Comparison of ENCODE assay signal across 8 cellular contexts in the genomic region with DNA sequence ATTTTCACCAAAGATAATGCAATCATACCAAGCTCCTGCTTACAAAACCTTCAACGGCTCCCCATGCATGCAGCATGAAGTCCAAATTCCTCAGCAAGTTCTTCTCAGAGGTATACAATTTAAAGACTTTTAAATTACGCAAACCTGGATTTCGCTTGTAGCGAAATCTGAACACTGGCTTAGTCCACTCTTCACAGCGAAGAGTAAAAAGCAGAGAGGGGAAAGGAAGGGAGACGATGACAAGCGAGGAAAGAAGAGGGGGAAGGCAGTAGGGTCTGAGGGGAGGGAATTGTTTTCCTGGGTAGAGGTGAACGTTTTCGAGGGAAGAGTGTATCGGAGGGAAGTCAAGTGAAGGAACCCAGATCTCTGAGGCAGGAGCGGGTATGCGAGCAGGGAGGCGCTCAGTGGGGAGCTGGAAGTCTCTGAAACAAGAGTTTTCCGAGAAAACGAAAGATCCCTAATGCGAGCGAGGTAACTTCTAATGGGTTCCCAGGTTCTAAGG. TPM values are rescaled to one million over a fixed set of nuclear protein-coding genes. Genes with fewer than 3 reads are reported as not detected.
DNase-seq lines count a peak whose midpoint lies in the region; ATAC-seq and TF ChIP-seq lines count a peak whose summit lies in the region.

No MANE protein-coding gene starts in this region.

- H3K9me3 Mint-ChIP-seq in CD4-positive, alpha-beta T cell, result no peaks in the 10 kb centered on the region

- DNase-seq in GM12864 (ENCODE audit: low read depth) (no peak), RWPE2 (ENCODE audit: low spot score) (no peak), glomerular visceral epithelial cell (ENCODE audit: extremely low spot score) (peak; percentile 32), sigmoid colon (no peak), T-helper 17 cell (no peak)
- DNase-seq in CD4-positive, alpha-beta T cell, result no peak

- no peak for TF ChIP-seq CTCF in GM12864 (IDR thresholded peaks at IDR 0.05; ENCODE audit: low read depth, low read length, missing control alignments)
- no peak for TF ChIP-seq CTCF in RWPE2 (IDR thresholded peaks at IDR 0.05; ENCODE audit: poor library complexity, severe bottlenecking)
- no peak for TF ChIP-seq CTCF in sigmoid colon (IDR thresholded peaks at IDR 0.05)
- TF ChIP-seq CTCF in CD4-positive, alpha-beta T cell (IDR thresholded peaks at IDR 0.05), result no peak

- H3K36me3 ChIP-seq in RWPE2 (ENCODE audit: low read depth) (no peaks in the 10 kb centered on the region), sigmoid colon (no peaks in the 10 kb centered on the region)

- no peak overlapping the region for H3K4me3 Mint-ChIP-seq in CD4-positive, alpha-beta T cell
- H3K4me3 Mint-ChIP-seq in T-helper 17 cell, result no peak overlapping the region

- H3K4me1 ChIP-seq in RWPE2 (ENCODE audit: insufficient read depth, poor library complexity, severe bottlenecking), result no peaks in the 10 kb centered on the region
- peaks cover 0 to 13% (median 10%) of the 10 kb centered on the region in 4 donors for H3K4me1 ChIP-seq in sigmoid colon

- H3K27me3 Mint-ChIP-seq in CD4-positive, alpha-beta T cell, result no peaks in the 10 kb centered on the region
- no peaks in the 10 kb centered on the region for H3K27me3 Mint-ChIP-seq in T-helper 17 cell

- no peaks in the 10 kb centered on the region for H3K36me3 Mint-ChIP-seq in CD4-positive, alpha-beta T cell (ENCODE audit: low read depth)
- H3K36me3 Mint-ChIP-seq in T-helper 17 cell (ENCODE audit: low read depth), result peaks cover 3% of the 10 kb centered on the region

- peak overlapping the region; percentile 53 for H3K4me3 ChIP-seq in GM12864 (ENCODE audit: low read depth, low read length)
- peak overlapping the region; percentile 61 for H3K4me3 ChIP-seq in RWPE2 (ENCODE audit: severe bottlenecking)
- H3K4me3 ChIP-seq in sigmoid colon, result peak overlapping the region; percentile 84 to 95 (median 90)

- WGBS in sigmoid colon, 2 donors, result 0 to 2% methylated on average over 17 of the region's 17 CpGs

- no peak for TF ChIP-seq POLR2A in sigmoid colon (IDR thresholded peaks at IDR 0.05)

- H3K27ac ChIP-seq in RWPE2 (ENCODE audit: poor library complexity, severe bottlenecking), result peak overlapping the region; percentile 7
- peak overlapping the region; percentile 85 to 89 (median 87) for H3K27ac ChIP-seq in sigmoid colon
- H3K27ac ChIP-seq in CD4-positive, alpha-beta T cell (ENCODE audit: low read depth, low read length), result no peak overlapping the region

- intact Hi-C loops in sigmoid colon (cut with DNase I), result loop anchor here (2.0 to 10.0 kb wide), 4 partner anchors 148 to 685 kb away; a partner anchor contains a TSS
- intact Hi-C loops in CD4-positive, alpha-beta T cell (cut with DNase I, micrococcal nuclease), result loop anchor here (2.0 to 10.0 kb wide), 7 partner anchors 61 to 858 kb away; a partner anchor contains a TSS

- POLR2A ChIA-PET in CD4-positive, alpha-beta T cell (lab: Charles Lee), result interaction anchor here (1.0 to 6.2 kb wide), 12 partner anchors 10 to 769 kb away, joined by 3 to 76 read pairs (median 12); a partner anchor contains a TSS

- no peak for TF ChIP-seq EP300 in sigmoid colon (IDR thresholded peaks at IDR 0.05)

- H3K27ac Mint-ChIP-seq in CD4-positive, alpha-beta T cell, result no peak overlapping the region
- H3K27ac Mint-ChIP-seq in T-helper 17 cell, result no peak overlapping the region

- ATAC-seq in RWPE2 (ENCODE audit: low read depth) (no peak), GM19397 (IDR thresholded peaks at IDR 0.05; ENCODE audit: unreplicated experiment) (no peak), GM21390 (IDR thresholded peaks at IDR 0.05; ENCODE audit: unreplicated experiment) (no peak), T-helper 17 cell (no peak)
- ATAC-seq in CD4-positive, alpha-beta T cell (ENCODE audit: poor library complexity), result no peak

- H3K27me3 ChIP-seq in RWPE2 (ENCODE audit: insufficient read depth, poor library complexity, severe bottlenecking) (no peaks in the 10 kb centered on the region), sigmoid colon (no peaks in the 10 kb centered on the region)
- H3K27me3 ChIP-seq in CD4-positive, alpha-beta T cell (ENCODE audit: control insufficient read depth, insufficient read depth, low read length), result no peaks in the 10 kb centered on the region

- H3K4me1 Mint-ChIP-seq in CD4-positive, alpha-beta T cell (ENCODE audit: low read depth), result peaks cover 5% of the 10 kb centered on the region
- H3K4me1 Mint-ChIP-seq in T-helper 17 cell, result peaks cover 20% of the 10 kb centered on the region

- H3K9me3 ChIP-seq in RWPE2 (ENCODE audit: severe bottlenecking) (no peaks in the 10 kb centered on the region), sigmoid colon (no peaks in the 10 kb centered on the region), T-helper 17 cell (ENCODE audit: control insufficient read depth, low read length, poor library complexity, severe bottlenecking) (no peaks in the 10 kb centered on the region)
- H3K9me3 ChIP-seq in CD4-positive, alpha-beta T cell (ENCODE audit: control insufficient read depth, low read length), result no peaks in the 10 kb centered on the region

- CTCF ChIA-PET in CD4-positive, alpha-beta T cell (lab: Charles Lee), result interaction anchor here (1.0 to 3.3 kb wide), 5 partner anchors 61 to 282 kb away, joined by 3 to 16 read pairs (median 4); a partner anchor contains a TSS

RNA-seq across cellular contexts. Expression of a gene that starts 0.8 kb away (rescaled TPM):
- total RNA-seq in sigmoid colon, result 1 to 10 TPM; 4.3 to 7.8 (median 7.0) TPM
- polyA plus RNA-seq in sigmoid colon, result 1 to 10 TPM; 5.8 to 9.2 (median 7.8) TPM
- total RNA-seq in CD4-positive, alpha-beta T cell, result 1 to 10 TPM; 2.8 to 3.4 TPM
- total RNA-seq in T-helper 17 cell, result 1 to 10 TPM; 4.9 to 6.5 TPM

RNA-seq across cellular contexts. Expression of a gene that starts 9.7 kb away (rescaled TPM):
- 1 to 10 TPM in 1 of 4 donors, under 1 TPM in 3; 0.27 to 1.1 (median 0.77) TPM for total RNA-seq in sigmoid colon
- polyA plus RNA-seq in sigmoid colon, result 1 to 10 TPM in 1 of 3 donors, under 1 TPM in 1, not detected in 1; 0.69 to 3.4 TPM
- under 1 TPM; 0.42 to 0.58 TPM for total RNA-seq in CD4-positive, alpha-beta T cell
- under 1 TPM; 0.63 to 0.99 TPM for total RNA-seq in T-helper 17 cell

RNA-seq across cellular contexts. Expression of a gene that starts 9.9 kb away (rescaled TPM):
- total RNA-seq in sigmoid colon (1 to 10 TPM in 3 of 4 donors, under 1 TPM in 1; 0.83 to 3.9 (median 1.9) TPM), T-helper 17 cell (1 to 10 TPM in 1 of 2 donors, under 1 TPM in 1; 0.68 to 2.2 TPM)
- 1 to 10 TPM; 1.2 to 5.9 (median 3.0) TPM for polyA plus RNA-seq in sigmoid colon
- total RNA-seq in CD4-positive, alpha-beta T cell, result under 1 TPM; 0.27 to 0.81 TPM

RNA-seq across cellular contexts. Expression of a gene that starts 31.5 kb away (rescaled TPM):
- total RNA-seq in sigmoid colon, result 100 to 1,000 TPM; 169 to 257 (median 224) TPM
- polyA plus RNA-seq in sigmoid colon, result 100 to 1,000 TPM; 470 to 661 (median 517) TPM
- 10 to 100 TPM; 18.1 to 24.1 TPM for total RNA-seq in CD4-positive, alpha-beta T cell
- 10 to 100 TPM; 55.0 to 69.2 TPM for total RNA-seq in T-helper 17 cell
